Comparison of ENCODE assay signal across 31 cellular contexts in genomic region chr22:46169628-46170027, GRCh38.
"Had no signal": no experiment of that assay in that cellular context is flagged by ENCODE, and none has a peak within 500 bp of the region (broad histone marks: within the 10 kb centered on the region; RNA-seq: fewer than 3 reads in every experiment).

No MANE protein-coding gene starts in this region.

- H3K9ac ChIP-seq: neural progenitor cell, parathyroid adenoma had no signal

- H3K9me3 Mint-ChIP-seq: activated naive CD4-positive, alpha-beta T cell treated with anti-CD3 and anti-CD28 coated beads, Interleukin-2, amount 50 U/mL, for 24 hours; activated naive CD8-positive, alpha-beta T cell treated with anti-CD3 and anti-CD28 coated beads, Interleukin-2, amount 50 U/mL, for 24 hours; activated T-helper 2 cell treated with anti-CD3 and anti-CD28 coated beads, Interferon-gamma antibody, Interleukin-2, Interleukin-4, amounts not matched to agents 10 μg/mL and 5 μg/mL and 100 μg/mL, durations not matched to agents 14 hours and 24 hours and 36 hours; effector memory CD8-positive, alpha-beta T cell; natural killer cell had no signal

- H3K4me3 ChIP-seq: breast epithelium, gastrocnemius medialis, left lung, lower lobe of right lung, neural progenitor cell, psoas muscle, suprapubic skin, tibial artery had no signal

- H3K4me1 ChIP-seq: breast epithelium, neural progenitor cell, parathyroid adenoma had no signal

- DNase-seq: activated CD4-positive, alpha-beta T cell treated with anti-CD3 and anti-CD28 coated beads, Interleukin-2, amount 50 U/mL, for 1 hour; activated CD4-positive, CD25-positive, alpha-beta regulatory T cell treated with anti-CD3 and anti-CD28 coated beads, Interleukin-2, amount 50 U/mL, for 72 hours; activated CD8-positive, alpha-beta memory T cell treated with anti-CD3 and anti-CD28 coated beads, Interleukin-2, amount 10 ng/mL, durations not matched to agents 7 days and 5 days; activated CD8-positive, alpha-beta T cell treated with anti-CD3 and anti-CD28 coated beads, Interleukin-2, amount 10 ng/mL, durations not matched to agents 7 days and 5 days; activated naive CD8-positive, alpha-beta T cell treated with anti-CD3 and anti-CD28 coated beads, Interleukin-2, amount 50 U/mL, for 24 hours; activated T-cell treated with anti-CD3 and anti-CD28 coated beads, Interleukin-2, amount 50 U/mL, for 48 hours; amygdala; central memory CD4-positive, alpha-beta T cell; dermis blood vessel endothelial cell; effector memory CD8-positive, alpha-beta T cell; erythroblast; gastrocnemius medialis; glutamatergic neuron; left lung; lower lobe of right lung; mesenchymal stem cell; natural killer cell; occipital lobe; psoas muscle; stimulated activated CD4-positive, alpha-beta T cell treated with anti-CD3 and anti-CD28 coated beads, Interleukin-15, amount 100 ng/mL, for 24 hours; stimulated activated CD4-positive, alpha-beta T cell treated with anti-CD3 and anti-CD28 coated beads, Interleukin-2, amount 100 ng/mL, for 24 hours; stimulated activated naive CD4-positive, alpha-beta T cell; T-helper 17 cell; T1000; tibial artery had no signal

- H2AFZ ChIP-seq: neural progenitor cell, parathyroid adenoma had no signal

- H3K9me3 ChIP-seq: breast epithelium, gastrocnemius medialis, left lung, lower lobe of right lung, psoas muscle, suprapubic skin, tibial artery had no signal

- H3K4me1 Mint-ChIP-seq: neural progenitor cell had no signal

- H3K27ac ChIP-seq: breast epithelium, left lung, lower lobe of right lung, neural progenitor cell, parathyroid adenoma, psoas muscle, suprapubic skin, tibial artery had no signal

- ATAC-seq: activated CD8-positive, alpha-beta memory T cell treated with anti-CD3 and anti-CD28 coated beads, Interleukin-2, amount 10 ng/mL, durations not matched to agents 7 days and 5 days; activated CD8-positive, alpha-beta T cell treated with anti-CD3 and anti-CD28 coated beads, Interleukin-2, amount 10 ng/mL, durations not matched to agents 7 days and 5 days; activated naive CD8-positive, alpha-beta T cell treated with anti-CD3 and anti-CD28 coated beads, Interleukin-2, amount 50 U/mL, for 24 hours; effector memory CD8-positive, alpha-beta T cell; gastrocnemius medialis; left lung; lower lobe of right lung; natural killer cell; psoas muscle; T-helper 17 cell had no signal

- H3K36me3 ChIP-seq: breast epithelium, gastrocnemius medialis, left lung, lower lobe of right lung, neural progenitor cell, suprapubic skin, tibial artery had no signal

- H3K27me3 Mint-ChIP-seq: activated CD8-positive, alpha-beta memory T cell treated with anti-CD3 and anti-CD28 coated beads, Interleukin-2, amount 10 ng/mL, durations not matched to agents 7 days and 5 days; activated naive CD4-positive, alpha-beta T cell treated with anti-CD3 and anti-CD28 coated beads, Interleukin-2, amount 50 U/mL, for 24 hours; activated naive CD8-positive, alpha-beta T cell treated with anti-CD3 and anti-CD28 coated beads, Interleukin-2, amount 50 U/mL, for 24 hours; effector memory CD8-positive, alpha-beta T cell; T-helper 17 cell had no signal

- H3K4me3 Mint-ChIP-seq: activated CD8-positive, alpha-beta memory T cell treated with anti-CD3 and anti-CD28 coated beads, Interleukin-2, amount 10 ng/mL, durations not matched to agents 7 days and 5 days; activated CD8-positive, alpha-beta T cell treated with anti-CD3 and anti-CD28 coated beads, Interleukin-2, amount 10 ng/mL, durations not matched to agents 7 days and 5 days; activated naive CD4-positive, alpha-beta T cell treated with anti-CD3 and anti-CD28 coated beads, Interleukin-2, amount 50 U/mL, for 24 hours; activated naive CD8-positive, alpha-beta T cell treated with anti-CD3 and anti-CD28 coated beads, Interleukin-2, amount 50 U/mL, for 24 hours; effector memory CD8-positive, alpha-beta T cell; natural killer cell; neural progenitor cell; T-helper 17 cell had no signal

- H3K27ac Mint-ChIP-seq: activated CD8-positive, alpha-beta memory T cell treated with anti-CD3 and anti-CD28 coated beads, Interleukin-2, amount 10 ng/mL, durations not matched to agents 7 days and 5 days; activated CD8-positive, alpha-beta T cell treated with anti-CD3 and anti-CD28 coated beads, Interleukin-2, amount 10 ng/mL, durations not matched to agents 7 days and 5 days; activated naive CD4-positive, alpha-beta T cell treated with anti-CD3 and anti-CD28 coated beads, Interleukin-2, amount 50 U/mL, for 24 hours; activated naive CD8-positive, alpha-beta T cell treated with anti-CD3 and anti-CD28 coated beads, Interleukin-2, amount 50 U/mL, for 24 hours; activated T-helper 2 cell treated with anti-CD3 and anti-CD28 coated beads, Interferon-gamma antibody, Interleukin-2, Interleukin-4, amounts not matched to agents 10 μg/mL and 5 μg/mL and 100 μg/mL, durations not matched to agents 14 hours and 24 hours and 36 hours; effector memory CD8-positive, alpha-beta T cell; neural progenitor cell; T-helper 17 cell had no signal

- H3K27me3 ChIP-seq: breast epithelium, gastrocnemius medialis, left lung, neural progenitor cell, suprapubic skin, tibial artery had no signal

- H3K79me2 ChIP-seq: parathyroid adenoma had no signal

- H3K4me2 ChIP-seq: neural progenitor cell had no signal

- H3K36me3 Mint-ChIP-seq: activated naive CD4-positive, alpha-beta T cell treated with anti-CD3 and anti-CD28 coated beads, Interleukin-2, amount 50 U/mL, for 24 hours; natural killer cell; neural progenitor cell had no signal
